In the genomic region with DNA sequence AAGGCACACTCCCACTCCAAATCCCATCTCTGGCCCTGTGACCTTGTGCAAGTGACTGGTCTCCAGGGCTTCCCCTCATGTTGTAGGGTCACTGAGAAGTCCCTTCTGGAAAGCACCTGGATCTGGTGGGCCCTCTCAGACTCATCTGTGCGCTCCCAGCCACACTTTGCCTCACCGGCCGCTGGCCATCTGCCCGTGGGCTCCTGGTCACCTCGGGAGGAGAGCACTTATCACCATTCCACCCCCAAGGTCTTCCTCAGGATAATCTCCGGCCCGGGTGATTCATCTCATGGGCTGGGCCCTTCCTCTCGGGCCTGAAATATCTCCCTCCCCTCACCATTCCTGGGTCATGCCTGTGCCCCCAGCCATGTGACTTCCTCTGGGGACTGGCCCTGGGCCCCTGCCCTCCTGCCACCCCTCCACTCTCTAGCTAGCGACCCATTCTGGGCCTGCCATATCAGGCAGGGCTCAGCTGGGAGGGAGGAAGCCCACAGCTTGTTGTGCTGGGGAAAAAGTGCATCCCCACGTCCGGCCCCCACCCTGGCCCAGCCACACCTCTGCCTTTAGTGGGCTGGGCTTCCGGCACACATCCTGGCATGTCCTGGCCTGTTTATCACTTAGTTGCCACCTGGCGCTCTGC, we compare ENCODE assay signal across 10 cellular contexts. TPM values are rescaled to one million over a fixed set of nuclear protein-coding genes. Genes with fewer than 3 reads are reported as not detected.
DNase-seq lines count a peak whose midpoint lies in the region; ATAC-seq and TF ChIP-seq lines count a peak whose summit lies in the region.
"Had no signal": no experiment of that assay in that cellular context is flagged by ENCODE, and none has a peak within 500 bp of the region (broad histone marks: within the 10 kb centered on the region; RNA-seq: fewer than 3 reads in every experiment).

No MANE protein-coding gene starts in this region.

- WGBS in lung, 2 donors = 35 to 44% methylated on average over 13 of the region's 13 CpGs
- 55 to 62% methylated on average over 13 of the region's 13 CpGs for WGBS in tibial nerve, 2 donors

- H3K9me2 ChIP-seq in OCI-LY7 (ENCODE audit: insufficient read depth, low read length) = no peaks in the 10 kb centered on the region

- ATAC-seq in lung (ENCODE audit: insufficient read depth, low FRiP score) (no peak), GM21619 (IDR thresholded peaks at IDR 0.05; ENCODE audit: unreplicated experiment) (no peak)

- H3K27ac ChIP-seq in OCI-LY7 (ENCODE audit: low read depth, low read length, poor library complexity, severe bottlenecking) = no peak overlapping the region
- H3K27ac ChIP-seq in lung (ENCODE audit: low read depth in 1 of 2, low read length in 1 of 2) = no peak overlapping the region
- no peak overlapping the region for H3K27ac ChIP-seq in tibial nerve
- H3K27ac ChIP-seq: SK-N-MC, vagina had no signal

- POLR2A ChIA-PET in OCI-LY7 (lab: Charles Lee) = interaction anchor here (1.1 kb wide), 1 partner anchor 61 kb away, joined by 3 read pairs; no protein-coding TSS in a partner anchor

- peaks cover 11% of the 10 kb centered on the region for H3K4me1 ChIP-seq in OCI-LY7 (ENCODE audit: insufficient read depth, low read length, poor library complexity, severe bottlenecking)
- no peaks in the 10 kb centered on the region for H3K4me1 ChIP-seq in lung (ENCODE audit: control insufficient read depth in 2 of 2, insufficient read depth in 2 of 2, low read length in 2 of 2)
- H3K4me1 ChIP-seq in tibial nerve = peaks cover 0 to 7% (median 0%) of the 10 kb centered on the region in 4 donors

- no peaks in the 10 kb centered on the region for H3K36me3 ChIP-seq in OCI-LY7 (ENCODE audit: insufficient read depth, low read length)
- no peaks in the 10 kb centered on the region for H3K36me3 ChIP-seq in lung (ENCODE audit: control insufficient read depth in 2 of 2, insufficient read depth in 2 of 2, low read length in 2 of 2)
- H3K36me3 ChIP-seq in tibial nerve = no peaks in the 10 kb centered on the region
- H3K36me3 ChIP-seq: vagina had no signal

- H3K9me3 ChIP-seq in OCI-LY7 (ENCODE audit: low read length) = no peaks in the 10 kb centered on the region
- no peaks in the 10 kb centered on the region for H3K9me3 ChIP-seq in lung (ENCODE audit: control insufficient read depth in 2 of 2, insufficient read depth in 1 of 2, low read length in 1 of 2)
- H3K9me3 ChIP-seq in tibial nerve = no peaks in the 10 kb centered on the region
- H3K9me3 ChIP-seq: vagina had no signal

- DNase-seq in CMK (ENCODE audit: low read depth) (peak; percentile 93), OCI-LY7 (ENCODE audit: low spot score) (peak; percentile 46), lung (ENCODE audit: low spot score) (peak; percentile 27), amygdala (lab: John Stamatoyannopoulos, UW) (no peak), tibial nerve (ENCODE audit: low spot score in 2 of 2) (no peak), iPS-NIHi11 (ENCODE audit: low spot score) (no peak)
- DNase-seq in activated effector memory CD4-positive, alpha-beta T cell treated with Interleukin-2 at 50 U/mL for 16 hours = peak; percentile 70

- CTCF ChIA-PET in OCI-LY7 (lab: Charles Lee; ENCODE audit: unreplicated experiment) = interaction anchor here (0.5 kb wide), 1 partner anchor 1687 kb away, joined by 3 read pairs; no protein-coding TSS in a partner anchor

- BruUV-seq in OCI-LY7 (replicated peaks; lab: Mats Ljungman, UMichigan) = no TSS peak

- TF ChIP-seq CTCF in OCI-LY7 (conservative IDR thresholded peaks at IDR 0.05; ENCODE audit: low read length) (no peak), lung (IDR thresholded peaks at IDR 0.05; ENCODE audit: control extremely low read depth, extremely low read depth) (no peak), tibial nerve (IDR thresholded peaks at IDR 0.05) (no peak)

- TF ChIP-seq POLR2A in tibial nerve (IDR thresholded peaks at IDR 0.05) = no peak

- TF ChIP-seq EP300 in tibial nerve (IDR thresholded peaks at IDR 0.05) = no peak

- peak overlapping the region; percentile 29; the same call in 1 of the 2 replicates for H3K4me2 ChIP-seq in OCI-LY7 (ENCODE audit: low read length)

- no peaks in the 10 kb centered on the region for H3K79me2 ChIP-seq in OCI-LY7 (ENCODE audit: insufficient read depth, low read depth, low read length)

- H4K20me1 ChIP-seq in OCI-LY7 (ENCODE audit: insufficient read depth, low read length) = no peaks in the 10 kb centered on the region

- intact Hi-C loops in OCI-LY7 (cut with micrococcal nuclease; ENCODE audit: unreplicated experiment) = loop anchor here (10.0 kb wide), 1 partner anchor 314 kb away; no protein-coding TSS in a partner anchor

- H2AFZ ChIP-seq in OCI-LY7 (ENCODE audit: low read length) = peak overlapping the region; percentile 60

- no peak overlapping the region for H3K4me3 ChIP-seq in OCI-LY7 (ENCODE audit: low read depth, low read length, poor library complexity, severe bottlenecking)
- no peak overlapping the region for H3K4me3 ChIP-seq in lung
- no peak overlapping the region for H3K4me3 ChIP-seq in tibial nerve
- H3K4me3 ChIP-seq: SK-N-MC, vagina had no signal

- H3K27me3 ChIP-seq in lung (ENCODE audit: control insufficient read depth, insufficient read depth) (no peaks in the 10 kb centered on the region), tibial nerve (peaks cover 0 to 5% of the 10 kb centered on the region in 2 donors)
- H3K27me3 ChIP-seq: vagina had no signal

RNA-seq across cellular contexts. Expression of a gene that starts 10.6 kb away (rescaled TPM):
- not detected in 2 replicates for total RNA-seq in OCI-LY7 (2014; rRNA removed; shearing (Covaris generic))
- total RNA-seq in OCI-LY7 (2022) = not detected in 2 replicates
- 1 to 10 TPM; 2.0 to 4.8 TPM for total RNA-seq in lung
- 1 to 10 TPM; 1.7 to 2.0 TPM for polyA plus RNA-seq in lung
- under 1 TPM in 1 of 4 donors, not detected in 3; 0.21 TPM for total RNA-seq in tibial nerve
- total RNA-seq: vagina had no signal

Comparison
In these comparisons a context has a peak if more than half of its experiments do, and no peak if none do; other contexts are left out.
1. DNase-seq: peak in CMK (single experiment), OCI-LY7 (single experiment), activated effector memory CD4-positive, alpha-beta T cell treated with Interleukin-2 at 50 U/mL for 16 hours (single experiment) and lung (single experiment); none in amygdala (0 of 56), tibial nerve (0 of 2) and iPS-NIHi11 (single experiment).